Comparison of ENCODE assay signal across 8 cellular contexts in the genomic region with DNA sequence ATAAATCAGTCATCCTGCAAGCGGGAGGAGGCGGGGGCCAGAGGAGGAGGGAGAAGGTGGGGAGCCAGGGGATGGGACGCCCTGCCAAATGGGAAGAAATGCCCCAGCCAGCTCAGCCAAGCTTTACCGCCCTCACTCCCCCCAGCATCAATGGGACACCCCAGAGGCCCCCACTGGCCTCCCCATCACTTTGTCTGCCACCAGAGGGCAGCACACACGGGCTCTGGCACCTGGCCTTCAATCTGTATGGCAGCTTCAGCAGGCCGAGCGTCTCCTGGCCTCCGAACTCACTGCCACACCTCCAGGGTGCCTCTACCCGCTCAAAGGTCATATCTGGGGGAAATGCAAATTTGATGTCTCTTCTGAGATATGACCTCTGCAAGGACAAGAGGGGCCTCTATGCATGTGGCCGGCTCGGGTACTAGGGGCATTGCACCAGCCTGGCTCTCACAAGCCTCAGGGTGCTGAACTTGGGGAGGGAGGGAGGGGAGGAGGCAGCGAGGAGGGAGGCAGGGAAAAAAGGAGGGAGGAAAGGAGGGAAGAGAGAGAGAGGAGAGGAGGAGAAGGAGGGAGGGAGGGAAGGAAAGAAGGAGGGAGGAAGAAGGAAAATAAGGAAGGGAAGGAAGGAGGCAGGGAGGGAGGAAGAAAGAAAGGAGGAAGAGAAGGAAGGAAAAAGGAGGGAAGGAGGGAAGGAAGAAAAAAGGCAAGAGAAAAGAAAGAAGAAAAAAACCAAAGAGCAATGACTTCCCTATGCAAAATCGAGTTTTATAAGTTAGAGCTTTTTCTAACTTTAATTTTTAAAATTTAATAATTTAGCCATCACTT. TPM values are rescaled to one million over a fixed set of nuclear protein-coding genes. Genes with fewer than 3 reads are reported as not detected.
DNase-seq lines count a peak whose midpoint lies in the region; ATAC-seq and TF ChIP-seq lines count a peak whose summit lies in the region.

No MANE protein-coding gene starts in this region.

- peak; percentile 39 for TF ChIP-seq RAD21 in Ishikawa (IDR thresholded peaks at IDR 0.05; ENCODE audit: low read depth)

- ATAC-seq in HG02973 (IDR thresholded peaks at IDR 0.05; ENCODE audit: unreplicated experiment), result no peak

- peaks cover 3 to 34% (median 25%) of the 10 kb centered on the region in 6 donors for H3K4me1 ChIP-seq in spleen

- no peak overlapping the region for H3K27ac ChIP-seq in spleen

- 3 to 10% (median 6%) methylated on average over 13 of the region's 13 CpGs for WGBS in spleen, 5 donors

- intact Hi-C loops in spleen (cut with DNase I; ENCODE audit: low total_unique reads), result loop anchor here (10.0 kb wide), 1 partner anchor 47 kb away; no protein-coding TSS in a partner anchor

- peak; percentile 69 for DNase-seq in activated gamma-delta T cell treated with Interleukin-2 at 50 U/mL for 16 hours
- DNase-seq in activated gamma-delta T cell (lab: John Stamatoyannopoulos, UW), result no peak
- DNase-seq in T-helper 1 cell, result peak; percentile 23 to 59 (median 50)
- peak in 37 of 56 donors; percentile 1 to 66 (median 31) for DNase-seq in amygdala (lab: John Stamatoyannopoulos, UW)
- peak; percentile 65 for DNase-seq in hepatic stellate cell (ENCODE audit: low spot score)
- peak; percentile 88 for DNase-seq in spleen

- peak overlapping the region in 1 of 8 donors; percentile 34 for H3K4me3 ChIP-seq in spleen

- peaks cover 0 to 86% (median 21%) of the 10 kb centered on the region in 7 donors for H3K27me3 ChIP-seq in spleen (replicated peaks in 1 of 7)

- H3K36me3 ChIP-seq in spleen, result no peaks in the 10 kb centered on the region

- H3K9me3 ChIP-seq in spleen, result no peaks in the 10 kb centered on the region

- no peak for TF ChIP-seq EP300 in Ishikawa (IDR thresholded peaks at IDR 0.05; ENCODE audit: borderline replicate concordance)

- TF ChIP-seq POLR2A in spleen (IDR thresholded peaks at IDR 0.05), result no peak

- peak; percentile 38 to 88 (median 72) for TF ChIP-seq CTCF in spleen (IDR thresholded peaks at IDR 0.05 in 8 of 11, conservative IDR thresholded peaks at IDR 0.05 in 3 of 11)

TF ChIP-seq in Ishikawa, 13 proteins besides CTCF, POLR2A, EP300 and RAD21:
- TF ChIP-seq, protein P1, sequence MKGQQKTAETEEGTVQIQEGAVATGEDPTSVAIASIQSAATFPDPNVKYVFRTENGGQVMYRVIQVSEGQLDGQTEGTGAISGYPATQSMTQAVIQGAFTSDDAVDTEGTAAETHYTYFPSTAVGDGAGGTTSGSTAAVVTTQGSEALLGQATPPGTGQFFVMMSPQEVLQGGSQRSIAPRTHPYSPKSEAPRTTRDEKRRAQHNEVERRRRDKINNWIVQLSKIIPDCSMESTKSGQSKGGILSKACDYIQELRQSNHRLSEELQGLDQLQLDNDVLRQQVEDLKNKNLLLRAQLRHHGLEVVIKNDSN (IDR thresholded peaks at IDR 0.05), result no peak
- TF ChIP-seq, protein P2, sequence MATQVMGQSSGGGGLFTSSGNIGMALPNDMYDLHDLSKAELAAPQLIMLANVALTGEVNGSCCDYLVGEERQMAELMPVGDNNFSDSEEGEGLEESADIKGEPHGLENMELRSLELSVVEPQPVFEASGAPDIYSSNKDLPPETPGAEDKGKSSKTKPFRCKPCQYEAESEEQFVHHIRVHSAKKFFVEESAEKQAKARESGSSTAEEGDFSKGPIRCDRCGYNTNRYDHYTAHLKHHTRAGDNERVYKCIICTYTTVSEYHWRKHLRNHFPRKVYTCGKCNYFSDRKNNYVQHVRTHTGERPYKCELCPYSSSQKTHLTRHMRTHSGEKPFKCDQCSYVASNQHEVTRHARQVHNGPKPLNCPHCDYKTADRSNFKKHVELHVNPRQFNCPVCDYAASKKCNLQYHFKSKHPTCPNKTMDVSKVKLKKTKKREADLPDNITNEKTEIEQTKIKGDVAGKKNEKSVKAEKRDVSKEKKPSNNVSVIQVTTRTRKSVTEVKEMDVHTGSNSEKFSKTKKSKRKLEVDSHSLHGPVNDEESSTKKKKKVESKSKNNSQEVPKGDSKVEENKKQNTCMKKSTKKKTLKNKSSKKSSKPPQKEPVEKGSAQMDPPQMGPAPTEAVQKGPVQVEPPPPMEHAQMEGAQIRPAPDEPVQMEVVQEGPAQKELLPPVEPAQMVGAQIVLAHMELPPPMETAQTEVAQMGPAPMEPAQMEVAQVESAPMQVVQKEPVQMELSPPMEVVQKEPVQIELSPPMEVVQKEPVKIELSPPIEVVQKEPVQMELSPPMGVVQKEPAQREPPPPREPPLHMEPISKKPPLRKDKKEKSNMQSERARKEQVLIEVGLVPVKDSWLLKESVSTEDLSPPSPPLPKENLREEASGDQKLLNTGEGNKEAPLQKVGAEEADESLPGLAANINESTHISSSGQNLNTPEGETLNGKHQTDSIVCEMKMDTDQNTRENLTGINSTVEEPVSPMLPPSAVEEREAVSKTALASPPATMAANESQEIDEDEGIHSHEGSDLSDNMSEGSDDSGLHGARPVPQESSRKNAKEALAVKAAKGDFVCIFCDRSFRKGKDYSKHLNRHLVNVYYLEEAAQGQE (IDR thresholded peaks at IDR 0.05; ENCODE audit: low read depth), result no peak
- TF ChIP-seq, protein P3, sequence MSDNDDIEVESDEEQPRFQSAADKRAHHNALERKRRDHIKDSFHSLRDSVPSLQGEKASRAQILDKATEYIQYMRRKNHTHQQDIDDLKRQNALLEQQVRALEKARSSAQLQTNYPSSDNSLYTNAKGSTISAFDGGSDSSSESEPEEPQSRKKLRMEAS (IDR thresholded peaks at IDR 0.05), result no peak
- TF ChIP-seq CREB1 (IDR thresholded peaks at IDR 0.05; ENCODE audit: low read depth) (no peak), TCF12 (IDR thresholded peaks at IDR 0.05; ENCODE audit: low read depth) (no peak), NFIC (IDR thresholded peaks at IDR 0.05) (no peak), ZBTB7A (IDR thresholded peaks at IDR 0.05; ENCODE audit: low read depth) (no peak), TEAD4 (IDR thresholded peaks at IDR 0.05) (no peak)
TF ChIP-seq in Ishikawa: peak in this region for 0.

RNA-seq across cellular contexts. Expression of gene GFI1B, which starts 0.7 kb away (rescaled TPM):
- total RNA-seq in spleen, result 1 to 10 TPM; 1.5 to 4.0 (median 3.0) TPM
- polyA plus RNA-seq in spleen, result under 1 TPM; 0.14 to 0.20 (median 0.19) TPM

RNA-seq across cellular contexts. Expression of gene TSC1, which starts 33.4 kb away (rescaled TPM):
- total RNA-seq in spleen, result 10 to 100 TPM; 46.9 to 80.6 (median 56.9) TPM
- 10 to 100 TPM in 2 of 3 donors, 1 to 10 TPM in 1; 6.9 to 12.7 (median 12.1) TPM for polyA plus RNA-seq in spleen

RNA-seq across cellular contexts. Expression of gene GTF3C5, which starts 53.0 kb away (rescaled TPM):
- total RNA-seq in spleen, result 10 to 100 TPM; 40.5 to 64.4 (median 47.6) TPM
- 10 to 100 TPM; 34.9 to 52.5 (median 44.4) TPM for polyA plus RNA-seq in spleen
